Comparison of ENCODE assay signal across 13 cellular contexts in the genomic region with DNA sequence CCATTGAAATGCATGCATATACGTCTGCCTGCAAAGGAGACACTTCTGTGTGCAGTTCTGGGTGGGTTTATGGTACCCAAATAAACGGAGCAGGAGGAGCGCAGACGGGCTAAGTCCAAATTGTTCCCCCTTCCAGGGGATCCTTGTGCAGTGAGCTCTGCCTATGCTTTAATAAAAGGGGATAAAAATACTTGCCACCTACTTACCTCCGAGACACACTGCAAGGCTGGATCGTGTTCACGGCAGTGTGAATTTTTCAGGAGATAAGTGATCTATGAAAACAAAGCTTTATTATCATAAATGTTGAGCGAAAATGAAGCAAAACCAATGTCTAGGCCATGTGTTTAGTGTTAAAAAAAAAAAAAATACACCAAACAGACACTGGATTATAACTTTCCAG.
"Had no signal": no experiment of that assay in that cellular context is flagged by ENCODE, and none has a peak within 500 bp of the region (broad histone marks: within the 10 kb centered on the region; RNA-seq: fewer than 3 reads in every experiment).

No MANE protein-coding gene starts in this region.

- ATAC-seq: activated CD4-positive, alpha-beta T cell treated with anti-CD3 and anti-CD28 coated beads for 36 hours; heart left ventricle; pancreas; stimulated activated memory B cell treated with anti-CD40 and anti-IgM and Interleukin-4, amounts not matched to agents 10 μg/mL and 1 μg/mL and 100 μg/mL, for 72 hours; T-helper 17 cell had no signal

- DNase-seq: activated CD4-positive, alpha-beta memory T cell treated with anti-CD3 and anti-CD28 coated beads, Interleukin-2, amount 10 ng/mL, durations not matched to agents 7 days and 5 days; activated CD4-positive, alpha-beta T cell treated with anti-CD3 and anti-CD28 coated beads for 36 hours; activated naive CD4-positive, alpha-beta T cell treated with anti-CD3 and anti-CD28 coated beads, Interleukin-2, amount 10 ng/mL, durations not matched to agents 7 days and 5 days; activated T-cell treated with anti-CD3 and anti-CD28 coated beads, Interleukin-2, amount 50 U/mL, for 24 hours; foreskin melanocyte; heart left ventricle; immature natural killer cell; midbrain; pancreas; stimulated activated CD4-positive, alpha-beta T cell treated with anti-CD3 and anti-CD28 coated beads, Interleukin-2, amount 100 ng/mL, for 48 hours; T-helper 17 cell; transverse colon had no signal

- H3K4me3 ChIP-seq: heart left ventricle, pancreas, transverse colon had no signal

- H3K36me3 ChIP-seq: heart left ventricle, pancreas, transverse colon had no signal

- H3K9me3 ChIP-seq: pancreas had no signal

- H3K27me3 ChIP-seq: heart left ventricle, pancreas, transverse colon had no signal
